16 cellular contexts compared by ENCODE assay signal in the genomic region with DNA sequence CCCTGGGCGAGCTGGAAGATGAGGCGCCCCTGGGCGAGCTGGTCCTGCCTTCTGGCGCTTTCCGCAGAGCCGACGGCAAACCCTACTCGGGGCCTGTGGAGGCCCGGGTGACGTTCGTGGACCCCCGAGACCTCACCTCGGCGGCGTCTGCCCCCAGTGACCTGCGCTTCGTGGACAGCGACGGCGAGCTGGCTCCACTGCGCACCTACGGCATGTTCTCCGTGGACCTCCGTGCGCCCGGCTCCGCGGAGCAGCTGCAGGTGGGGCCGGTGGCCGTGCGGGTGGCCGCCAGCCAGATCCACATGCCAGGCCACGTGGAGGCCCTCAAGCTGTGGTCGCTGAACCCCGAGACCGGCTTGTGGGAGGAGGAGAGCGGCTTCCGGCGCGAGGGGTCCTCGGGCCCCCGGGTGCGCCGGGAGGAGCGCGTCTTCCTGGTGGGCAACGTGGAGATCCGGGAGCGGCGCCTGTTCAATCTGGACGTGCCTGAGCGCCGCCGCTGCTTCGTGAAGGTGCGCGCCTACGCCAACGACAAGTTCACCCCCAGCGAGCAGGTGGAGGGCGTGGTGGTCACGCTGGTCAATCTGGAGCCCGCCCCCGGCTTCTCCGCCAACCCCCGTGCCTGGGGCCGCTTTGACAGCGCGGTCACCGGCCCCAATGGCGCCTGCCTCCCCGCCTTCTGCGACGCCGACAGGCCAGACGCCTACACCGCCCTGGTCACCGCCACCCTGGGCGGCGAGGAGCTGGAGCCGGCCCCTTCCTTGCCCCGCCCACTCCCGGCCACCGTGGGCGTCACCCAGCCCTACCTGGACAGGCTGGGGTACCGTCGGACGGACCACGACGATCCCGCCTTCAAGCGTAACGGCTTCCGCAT. TPM values are rescaled to one million over a fixed set of nuclear protein-coding genes. Genes with fewer than 3 reads are reported as not detected.
DNase-seq lines count a peak whose midpoint lies in the region; ATAC-seq and TF ChIP-seq lines count a peak whose summit lies in the region.
"Had no signal": no experiment of that assay in that cellular context is flagged by ENCODE, and none has a peak within 500 bp of the region (broad histone marks: within the 10 kb centered on the region; RNA-seq: fewer than 3 reads in every experiment).

No MANE protein-coding gene starts in this region.

- H3K36me3 ChIP-seq in endodermal cell (ENCODE audit: control insufficient read depth, insufficient read depth, low read length) (no peaks in the 10 kb centered on the region), osteoblast (ENCODE audit: insufficient read depth, low read length) (no peaks in the 10 kb centered on the region)

- H3K27me3 Mint-ChIP-seq in activated naive CD8-positive, alpha-beta T cell treated with anti-CD3 and anti-CD28 coated beads, Interleukin-2, amount 10 ng/mL, durations not matched to agents 7 days and 5 days = peaks cover 2% of the 10 kb centered on the region
- H3K27me3 Mint-ChIP-seq in activated naive CD8-positive, alpha-beta T cell treated with anti-CD3 and anti-CD28 coated beads, Interleukin-2, amount 50 U/mL, for 24 hours = peaks cover 8% of the 10 kb centered on the region
- peaks cover 25% of the 10 kb centered on the region for H3K27me3 Mint-ChIP-seq in endodermal cell (ENCODE audit: insufficient read depth)

- H3K79me2 ChIP-seq in osteoblast (ENCODE audit: insufficient read depth, low read length) = no peaks in the 10 kb centered on the region

- POLR2A ChIA-PET in activated naive CD8-positive, alpha-beta T cell treated with anti-CD3 and anti-CD28 coated beads, Interleukin-2, amount 10 ng/mL, durations not matched to agents 7 days and 5 days (lab: Charles Lee) = no interaction called here

- H3K9me3 Mint-ChIP-seq in activated naive CD8-positive, alpha-beta T cell treated with anti-CD3 and anti-CD28 coated beads, Interleukin-2, amount 10 ng/mL, durations not matched to agents 7 days and 5 days = no peaks in the 10 kb centered on the region
- no peaks in the 10 kb centered on the region for H3K9me3 Mint-ChIP-seq in activated naive CD8-positive, alpha-beta T cell treated with anti-CD3 and anti-CD28 coated beads, Interleukin-2, amount 50 U/mL, for 24 hours
- H3K9me3 Mint-ChIP-seq in endodermal cell = no peaks in the 10 kb centered on the region
- H3K9me3 Mint-ChIP-seq: CD8-positive, alpha-beta T cell had no signal

- no peaks in the 10 kb centered on the region for H3K9me3 ChIP-seq in endodermal cell (ENCODE audit: control insufficient read depth, low read length)
- H3K9me3 ChIP-seq in osteoblast (ENCODE audit: low read depth, low read length) = no peaks in the 10 kb centered on the region

- no peak overlapping the region for H3K9ac ChIP-seq in endodermal cell (ENCODE audit: extremely low read depth, low read length, poor library complexity, severe bottlenecking)
- H3K9ac ChIP-seq: BLaER1 treated with 17β-estradiol and CSF1 and Interleukin-3, amounts not matched to agents 10 nM and 100 nM had no signal

- WGBS in endodermal cell (ENCODE audit: insufficient coverage in 1 of 2, insufficient read length in 1 of 2), 2 experiments = 95% methylated on average over 80 to 94 of the region's 94 CpGs

- H3K4me3 ChIP-seq in endodermal cell (ENCODE audit: low read length) = no peak overlapping the region
- no peak overlapping the region for H3K4me3 ChIP-seq in osteoblast (ENCODE audit: insufficient read depth, low read length)
- H3K4me3 ChIP-seq: BLaER1 treated with 17β-estradiol and CSF1 and Interleukin-3, amounts not matched to agents 10 nM and 100 nM; K562 had no signal

- H3K4me1 ChIP-seq in endodermal cell (ENCODE audit: control insufficient read depth, insufficient read depth, low read length) = no peaks in the 10 kb centered on the region
- H3K4me1 ChIP-seq in osteoblast (ENCODE audit: insufficient read depth, low read length) = peaks cover 7% of the 10 kb centered on the region

- no peaks in the 10 kb centered on the region for H4K20me1 ChIP-seq in osteoblast (ENCODE audit: insufficient read depth, low read length)
- H4K20me1 ChIP-seq: BLaER1 treated with 17β-estradiol and CSF1 and Interleukin-3, amounts not matched to agents 10 nM and 100 nM had no signal

- H2AFZ ChIP-seq in osteoblast (ENCODE audit: low read length) = no peak overlapping the region

- H3K4me2 ChIP-seq in osteoblast (ENCODE audit: insufficient read depth, low read length) = no peak overlapping the region

- TF ChIP-seq CTCF in endodermal cell (conservative IDR thresholded peaks at IDR 0.05) = no peak
- no peak for TF ChIP-seq CTCF in osteoblast (IDR thresholded peaks at IDR 0.05; ENCODE audit: extremely low read depth, low read depth, low read length)
- TF ChIP-seq CTCF in GM10266 (IDR thresholded peaks at IDR 0.05; ENCODE audit: control insufficient read depth, insufficient read depth, low read depth, missing control alignments) = no peak

- H3K27ac ChIP-seq in endodermal cell (ENCODE audit: low read depth, low read length) (no peak overlapping the region), osteoblast (ENCODE audit: low read depth, low read length) (no peak overlapping the region)

- H3K27ac Mint-ChIP-seq in activated naive CD8-positive, alpha-beta T cell treated with anti-CD3 and anti-CD28 coated beads, Interleukin-2, amount 10 ng/mL, durations not matched to agents 7 days and 5 days = no peak overlapping the region
- no peak overlapping the region for H3K27ac Mint-ChIP-seq in activated naive CD8-positive, alpha-beta T cell treated with anti-CD3 and anti-CD28 coated beads, Interleukin-2, amount 50 U/mL, for 24 hours
- no peak overlapping the region for H3K27ac Mint-ChIP-seq in endodermal cell
- H3K27ac Mint-ChIP-seq: CD8-positive, alpha-beta T cell had no signal

- H3K27me3 ChIP-seq in endodermal cell (ENCODE audit: control insufficient read depth, insufficient read depth, low read length, poor library complexity, severe bottlenecking) (no peaks in the 10 kb centered on the region), osteoblast (ENCODE audit: insufficient read depth, low read length) (peaks cover 2% of the 10 kb centered on the region)

- no peaks in the 10 kb centered on the region for H3K36me3 Mint-ChIP-seq in activated naive CD8-positive, alpha-beta T cell treated with anti-CD3 and anti-CD28 coated beads, Interleukin-2, amount 10 ng/mL, durations not matched to agents 7 days and 5 days
- H3K36me3 Mint-ChIP-seq in activated naive CD8-positive, alpha-beta T cell treated with anti-CD3 and anti-CD28 coated beads, Interleukin-2, amount 50 U/mL, for 24 hours (ENCODE audit: low read depth) = no peaks in the 10 kb centered on the region
- H3K36me3 Mint-ChIP-seq in endodermal cell (ENCODE audit: low read depth) = no peaks in the 10 kb centered on the region
- H3K36me3 Mint-ChIP-seq: CD8-positive, alpha-beta T cell had no signal

- H3K4me3 Mint-ChIP-seq in activated naive CD8-positive, alpha-beta T cell treated with anti-CD3 and anti-CD28 coated beads, Interleukin-2, amount 10 ng/mL, durations not matched to agents 7 days and 5 days = no peak overlapping the region
- no peak overlapping the region for H3K4me3 Mint-ChIP-seq in activated naive CD8-positive, alpha-beta T cell treated with anti-CD3 and anti-CD28 coated beads, Interleukin-2, amount 50 U/mL, for 24 hours
- no peak overlapping the region for H3K4me3 Mint-ChIP-seq in endodermal cell
- H3K4me3 Mint-ChIP-seq: CD8-positive, alpha-beta T cell had no signal

- ATAC-seq in activated naive CD8-positive, alpha-beta T cell treated with anti-CD3 and anti-CD28 coated beads, Interleukin-2, amount 10 ng/mL, durations not matched to agents 7 days and 5 days (ENCODE audit: low read depth) = no peak
- ATAC-seq in activated naive CD8-positive, alpha-beta T cell treated with anti-CD3 and anti-CD28 coated beads, Interleukin-2, amount 50 U/mL, for 24 hours = no peak
- ATAC-seq: CD8-positive, alpha-beta T cell; K562 had no signal

- DNase-seq in activated naive CD8-positive, alpha-beta T cell treated with anti-CD3 and anti-CD28 coated beads, Interleukin-2, amount 10 ng/mL, durations not matched to agents 7 days and 5 days = peak; percentile 29
- no peak for DNase-seq in activated naive CD8-positive, alpha-beta T cell treated with anti-CD3 and anti-CD28 coated beads, Interleukin-2, amount 50 U/mL, for 24 hours
- DNase-seq in endodermal cell (peak; percentile 41), osteoblast (ENCODE audit: insufficient read length, low spot score, missing footprints) (peak; percentile 75), DMS 273 (lab: John Stamatoyannopoulos, UW; ENCODE audit: unreplicated experiment) (no peak), GM10266 (ENCODE audit: extremely low spot score) (no peak), NCI-H2081 treated with DMSO at 0.1 percent for 48 hours (lab: John Stamatoyannopoulos, UW) (no peak)
- DNase-seq: 8988T, Calu3, DMS 273 treated with DMSO at 0.1 percent for 48 hours, DMS79, GDM1, IMR-90 had no signal

- peaks cover 13% of the 10 kb centered on the region for H3K4me1 Mint-ChIP-seq in activated naive CD8-positive, alpha-beta T cell treated with anti-CD3 and anti-CD28 coated beads, Interleukin-2, amount 10 ng/mL, durations not matched to agents 7 days and 5 days
- H3K4me1 Mint-ChIP-seq in activated naive CD8-positive, alpha-beta T cell treated with anti-CD3 and anti-CD28 coated beads, Interleukin-2, amount 50 U/mL, for 24 hours = peaks cover 11% of the 10 kb centered on the region
- H3K4me1 Mint-ChIP-seq in endodermal cell = no peaks in the 10 kb centered on the region

RNA-seq across cellular contexts. Expression of gene CILP2, which starts 6.4 kb away (rescaled TPM):
- total RNA-seq in activated naive CD8-positive, alpha-beta T cell treated with anti-CD3 and anti-CD28 coated beads, Interleukin-2, amount 10 ng/mL, durations not matched to agents 7 days and 5 days = under 1 TPM; 0.11 to 0.14 TPM
- total RNA-seq in endodermal cell (1 to 10 TPM; 3.6 to 9.9 TPM), osteoblast (0.72 and 0.88 TPM in 2 replicates)
- 6.4 TPM for polyA plus RNA-seq in endodermal cell (2013, experiment 1 of 2)
- 6.4 TPM for polyA plus RNA-seq in endodermal cell (2013, experiment 2 of 2)

RNA-seq across cellular contexts. Expression of gene YJEFN3, which starts 15.8 kb away (rescaled TPM):
- total RNA-seq in activated naive CD8-positive, alpha-beta T cell treated with anti-CD3 and anti-CD28 coated beads, Interleukin-2, amount 10 ng/mL, durations not matched to agents 7 days and 5 days = 10 to 100 TPM; 11.7 to 11.9 TPM
- total RNA-seq in endodermal cell = 10 to 100 TPM in 1 of 2 donors, 1 to 10 TPM in 1; 7.3 to 12.6 TPM
- polyA plus RNA-seq in endodermal cell (2013, experiment 1 of 2) = 9.3 TPM
- 7.2 TPM for polyA plus RNA-seq in endodermal cell (2013, experiment 2 of 2)
- total RNA-seq in osteoblast = under 0.01 and 0.29 TPM in 2 replicates

RNA-seq across cellular contexts. Expression of gene NDUFA13, which starts 28.5 kb away (rescaled TPM):
- 100 to 1,000 TPM; 306 to 336 TPM for total RNA-seq in activated naive CD8-positive, alpha-beta T cell treated with anti-CD3 and anti-CD28 coated beads, Interleukin-2, amount 10 ng/mL, durations not matched to agents 7 days and 5 days
- total RNA-seq in endodermal cell (100 to 1,000 TPM; 408 to 446 TPM), osteoblast (160 and 202 TPM in 2 replicates)
- 206 TPM for polyA plus RNA-seq in endodermal cell (2013, experiment 1 of 2)
- polyA plus RNA-seq in endodermal cell (2013, experiment 2 of 2) = 187 TPM

RNA-seq across cellular contexts. Expression of gene TSSK6, which starts 29.1 kb away (rescaled TPM):
- 1 to 10 TPM; 5.8 to 6.5 TPM for total RNA-seq in activated naive CD8-positive, alpha-beta T cell treated with anti-CD3 and anti-CD28 coated beads, Interleukin-2, amount 10 ng/mL, durations not matched to agents 7 days and 5 days
- 1 to 10 TPM; 2.9 to 5.0 TPM for total RNA-seq in endodermal cell
- 3.5 TPM for polyA plus RNA-seq in endodermal cell (2013, experiment 1 of 2)
- polyA plus RNA-seq in endodermal cell (2013, experiment 2 of 2) = 2.5 TPM
- total RNA-seq in osteoblast = 2.7 and 4.3 TPM in 2 replicates

Comparison
In these comparisons a context has a peak if more than half of its experiments do, and no peak if none do; other contexts are left out.
1. DNase-seq: peak in activated naive CD8-positive, alpha-beta T cell treated with anti-CD3 and anti-CD28 coated beads, Interleukin-2, amount 10 ng/mL, durations not matched to agents 7 days and 5 days (single experiment), endodermal cell (single experiment) and osteoblast (single experiment); none in activated naive CD8-positive, alpha-beta T cell treated with anti-CD3 and anti-CD28 coated beads, Interleukin-2, amount 50 U/mL, for 24 hours (single experiment), DMS 273 (single experiment), GM10266 (single experiment) and NCI-H2081 treated with DMSO at 0.1 percent for 48 hours (single experiment).